In genomic region chr6:79399499-79399898, GRCh38 we compare ENCODE assay signal across 1 cellular context.
TF ChIP-seq lines count a peak whose summit lies in the region.

No MANE protein-coding gene starts in this region.

TF ChIP-seq in HepG2, 621 proteins besides CTCF, POLR2A, EP300 and RAD21 (continued from another document and continues in another):
- no peak for TF ChIP-seq ZNF260 (CRISPR knock-in tag; IDR thresholded peaks at IDR 0.05; ENCODE audit: borderline replicate concordance, low read depth)
- TF ChIP-seq SYNCRIP (IDR thresholded peaks at IDR 0.05; ENCODE audit: insufficient read depth, low read depth, low read length): no peak
- no peak for TF ChIP-seq ZNF121 (CRISPR knock-in tag; IDR thresholded peaks at IDR 0.05)
- no peak for TF ChIP-seq ZBTB7A (CRISPR knock-in tag; IDR thresholded peaks at IDR 0.05)
- TF ChIP-seq, protein P1, sequence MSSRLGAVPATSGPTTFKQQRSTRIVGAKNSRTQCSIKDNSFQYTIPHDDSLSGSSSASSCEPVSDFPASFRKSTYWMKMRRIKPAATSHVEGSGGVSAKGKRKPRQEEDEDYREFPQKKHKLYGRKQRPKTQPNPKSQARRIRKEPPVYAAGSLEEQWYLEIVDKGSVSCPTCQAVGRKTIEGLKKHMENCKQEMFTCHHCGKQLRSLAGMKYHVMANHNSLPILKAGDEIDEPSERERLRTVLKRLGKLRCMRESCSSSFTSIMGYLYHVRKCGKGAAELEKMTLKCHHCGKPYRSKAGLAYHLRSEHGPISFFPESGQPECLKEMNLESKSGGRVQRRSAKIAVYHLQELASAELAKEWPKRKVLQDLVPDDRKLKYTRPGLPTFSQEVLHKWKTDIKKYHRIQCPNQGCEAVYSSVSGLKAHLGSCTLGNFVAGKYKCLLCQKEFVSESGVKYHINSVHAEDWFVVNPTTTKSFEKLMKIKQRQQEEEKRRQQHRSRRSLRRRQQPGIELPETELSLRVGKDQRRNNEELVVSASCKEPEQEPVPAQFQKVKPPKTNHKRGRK (CRISPR knock-in tag; IDR thresholded peaks at IDR 0.05): no peak
- no peak for TF ChIP-seq SKI (IDR thresholded peaks at IDR 0.05; ENCODE audit: partially characterized antibody)
- TF ChIP-seq, protein P2, sequence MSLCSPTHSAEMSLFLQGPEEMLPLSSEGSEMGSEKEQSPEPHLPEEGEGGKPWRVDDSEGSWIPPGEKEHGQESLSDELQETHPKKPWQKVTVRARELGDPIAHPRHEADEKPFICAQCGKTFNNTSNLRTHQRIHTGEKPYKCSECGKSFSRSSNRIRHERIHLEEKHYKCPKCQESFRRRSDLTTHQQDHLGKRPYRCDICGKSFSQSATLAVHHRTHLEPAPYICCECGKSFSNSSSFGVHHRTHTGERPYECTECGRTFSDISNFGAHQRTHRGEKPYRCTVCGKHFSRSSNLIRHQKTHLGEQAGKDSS (CRISPR knock-in tag; IDR thresholded peaks at IDR 0.05; ENCODE audit: borderline replicate concordance, low read depth): no peak
- no peak for TF ChIP-seq MBNL3 (CRISPR knock-in tag; conservative IDR thresholded peaks at IDR 0.05)
- TF ChIP-seq ZNF567 (CRISPR knock-in tag; IDR thresholded peaks at IDR 0.05; ENCODE audit: borderline replicate concordance): no peak
- TF ChIP-seq, protein P3, sequence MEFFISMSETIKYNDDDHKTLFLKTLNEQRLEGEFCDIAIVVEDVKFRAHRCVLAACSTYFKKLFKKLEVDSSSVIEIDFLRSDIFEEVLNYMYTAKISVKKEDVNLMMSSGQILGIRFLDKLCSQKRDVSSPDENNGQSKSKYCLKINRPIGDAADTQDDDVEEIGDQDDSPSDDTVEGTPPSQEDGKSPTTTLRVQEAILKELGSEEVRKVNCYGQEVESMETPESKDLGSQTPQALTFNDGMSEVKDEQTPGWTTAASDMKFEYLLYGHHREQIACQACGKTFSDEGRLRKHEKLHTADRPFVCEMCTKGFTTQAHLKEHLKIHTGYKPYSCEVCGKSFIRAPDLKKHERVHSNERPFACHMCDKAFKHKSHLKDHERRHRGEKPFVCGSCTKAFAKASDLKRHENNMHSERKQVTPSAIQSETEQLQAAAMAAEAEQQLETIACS (CRISPR knock-in tag; IDR thresholded peaks at IDR 0.05): no peak
- TF ChIP-seq ZNF564 (CRISPR knock-in tag; IDR thresholded peaks at IDR 0.05): 0 out of 2 replicates have a peak, but pooled peaks have one; percentile 44
- TF ChIP-seq, protein P4, sequence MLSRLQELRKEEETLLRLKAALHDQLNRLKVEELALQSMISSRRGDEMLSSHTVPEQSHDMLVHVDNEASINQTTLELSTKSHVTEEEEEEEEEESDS (CRISPR knock-in tag; IDR thresholded peaks at IDR 0.05; ENCODE audit: borderline replicate concordance): no peak
- TF ChIP-seq ZKSCAN8 (CRISPR knock-in tag; IDR thresholded peaks at IDR 0.05; ENCODE audit: borderline replicate concordance): no peak
- no peak for TF ChIP-seq ADNP (CRISPR knock-in tag; IDR thresholded peaks at IDR 0.05)
- no peak for TF ChIP-seq ZSCAN30 (CRISPR knock-in tag; IDR thresholded peaks at IDR 0.05)
- TF ChIP-seq ZNF772 (CRISPR knock-in tag; IDR thresholded peaks at IDR 0.05): no peak
- peak; percentile 43; the same call in 1 of the 2 replicates for TF ChIP-seq MEIS1 (CRISPR knock-in tag; IDR thresholded peaks at IDR 0.05; ENCODE audit: borderline replicate concordance)
- no peak for TF ChIP-seq BORCS8-MEF2B (CRISPR knock-in tag; IDR thresholded peaks at IDR 0.05)
- TF ChIP-seq FOSL1 (CRISPR knock-in tag; IDR thresholded peaks at IDR 0.05; ENCODE audit: borderline replicate concordance): no peak
- no peak for TF ChIP-seq ZBTB42 (CRISPR knock-in tag; IDR thresholded peaks at IDR 0.05)
- no peak for TF ChIP-seq SP4 (CRISPR knock-in tag; IDR thresholded peaks at IDR 0.05)
- TF ChIP-seq, protein P5, sequence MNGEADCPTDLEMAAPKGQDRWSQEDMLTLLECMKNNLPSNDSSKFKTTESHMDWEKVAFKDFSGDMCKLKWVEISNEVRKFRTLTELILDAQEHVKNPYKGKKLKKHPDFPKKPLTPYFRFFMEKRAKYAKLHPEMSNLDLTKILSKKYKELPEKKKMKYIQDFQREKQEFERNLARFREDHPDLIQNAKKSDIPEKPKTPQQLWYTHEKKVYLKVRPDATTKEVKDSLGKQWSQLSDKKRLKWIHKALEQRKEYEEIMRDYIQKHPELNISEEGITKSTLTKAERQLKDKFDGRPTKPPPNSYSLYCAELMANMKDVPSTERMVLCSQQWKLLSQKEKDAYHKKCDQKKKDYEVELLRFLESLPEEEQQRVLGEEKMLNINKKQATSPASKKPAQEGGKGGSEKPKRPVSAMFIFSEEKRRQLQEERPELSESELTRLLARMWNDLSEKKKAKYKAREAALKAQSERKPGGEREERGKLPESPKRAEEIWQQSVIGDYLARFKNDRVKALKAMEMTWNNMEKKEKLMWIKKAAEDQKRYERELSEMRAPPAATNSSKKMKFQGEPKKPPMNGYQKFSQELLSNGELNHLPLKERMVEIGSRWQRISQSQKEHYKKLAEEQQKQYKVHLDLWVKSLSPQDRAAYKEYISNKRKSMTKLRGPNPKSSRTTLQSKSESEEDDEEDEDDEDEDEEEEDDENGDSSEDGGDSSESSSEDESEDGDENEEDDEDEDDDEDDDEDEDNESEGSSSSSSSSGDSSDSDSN (CRISPR knock-in tag; IDR thresholded peaks at IDR 0.05): no peak
- no peak for TF ChIP-seq MATR3 (CRISPR knock-in tag; IDR thresholded peaks at IDR 0.05)
- TF ChIP-seq, protein P6, sequence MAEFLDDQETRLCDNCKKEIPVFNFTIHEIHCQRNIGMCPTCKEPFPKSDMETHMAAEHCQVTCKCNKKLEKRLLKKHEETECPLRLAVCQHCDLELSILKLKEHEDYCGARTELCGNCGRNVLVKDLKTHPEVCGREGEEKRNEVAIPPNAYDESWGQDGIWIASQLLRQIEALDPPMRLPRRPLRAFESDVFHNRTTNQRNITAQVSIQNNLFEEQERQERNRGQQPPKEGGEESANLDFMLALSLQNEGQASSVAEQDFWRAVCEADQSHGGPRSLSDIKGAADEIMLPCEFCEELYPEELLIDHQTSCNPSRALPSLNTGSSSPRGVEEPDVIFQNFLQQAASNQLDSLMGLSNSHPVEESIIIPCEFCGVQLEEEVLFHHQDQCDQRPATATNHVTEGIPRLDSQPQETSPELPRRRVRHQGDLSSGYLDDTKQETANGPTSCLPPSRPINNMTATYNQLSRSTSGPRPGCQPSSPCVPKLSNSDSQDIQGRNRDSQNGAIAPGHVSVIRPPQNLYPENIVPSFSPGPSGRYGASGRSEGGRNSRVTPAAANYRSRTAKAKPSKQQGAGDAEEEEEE (CRISPR knock-in tag; IDR thresholded peaks at IDR 0.05; ENCODE audit: borderline replicate concordance): no peak
- TF ChIP-seq PHF21A (CRISPR knock-in tag; IDR thresholded peaks at IDR 0.05): no peak; the same call in 1 of the 2 replicates
- no peak for TF ChIP-seq ZNF891 (CRISPR knock-in tag; IDR thresholded peaks at IDR 0.05)
- TF ChIP-seq, protein P7, sequence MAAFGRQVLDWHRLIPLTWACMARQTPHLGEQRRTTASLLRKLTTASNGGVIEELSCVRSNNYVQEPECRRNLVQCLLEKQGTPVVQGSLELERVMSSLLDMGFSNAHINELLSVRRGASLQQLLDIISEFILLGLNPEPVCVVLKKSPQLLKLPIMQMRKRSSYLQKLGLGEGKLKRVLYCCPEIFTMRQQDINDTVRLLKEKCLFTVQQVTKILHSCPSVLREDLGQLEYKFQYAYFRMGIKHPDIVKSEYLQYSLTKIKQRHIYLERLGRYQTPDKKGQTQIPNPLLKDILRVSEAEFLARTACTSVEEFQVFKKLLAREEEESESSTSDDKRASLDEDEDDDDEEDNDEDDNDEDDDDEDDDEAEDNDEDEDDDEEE (CRISPR knock-in tag; IDR thresholded peaks at IDR 0.05): no peak
- TF ChIP-seq DNMT1 (CRISPR knock-in tag; IDR thresholded peaks at IDR 0.05): no peak
- TF ChIP-seq, protein P8, sequence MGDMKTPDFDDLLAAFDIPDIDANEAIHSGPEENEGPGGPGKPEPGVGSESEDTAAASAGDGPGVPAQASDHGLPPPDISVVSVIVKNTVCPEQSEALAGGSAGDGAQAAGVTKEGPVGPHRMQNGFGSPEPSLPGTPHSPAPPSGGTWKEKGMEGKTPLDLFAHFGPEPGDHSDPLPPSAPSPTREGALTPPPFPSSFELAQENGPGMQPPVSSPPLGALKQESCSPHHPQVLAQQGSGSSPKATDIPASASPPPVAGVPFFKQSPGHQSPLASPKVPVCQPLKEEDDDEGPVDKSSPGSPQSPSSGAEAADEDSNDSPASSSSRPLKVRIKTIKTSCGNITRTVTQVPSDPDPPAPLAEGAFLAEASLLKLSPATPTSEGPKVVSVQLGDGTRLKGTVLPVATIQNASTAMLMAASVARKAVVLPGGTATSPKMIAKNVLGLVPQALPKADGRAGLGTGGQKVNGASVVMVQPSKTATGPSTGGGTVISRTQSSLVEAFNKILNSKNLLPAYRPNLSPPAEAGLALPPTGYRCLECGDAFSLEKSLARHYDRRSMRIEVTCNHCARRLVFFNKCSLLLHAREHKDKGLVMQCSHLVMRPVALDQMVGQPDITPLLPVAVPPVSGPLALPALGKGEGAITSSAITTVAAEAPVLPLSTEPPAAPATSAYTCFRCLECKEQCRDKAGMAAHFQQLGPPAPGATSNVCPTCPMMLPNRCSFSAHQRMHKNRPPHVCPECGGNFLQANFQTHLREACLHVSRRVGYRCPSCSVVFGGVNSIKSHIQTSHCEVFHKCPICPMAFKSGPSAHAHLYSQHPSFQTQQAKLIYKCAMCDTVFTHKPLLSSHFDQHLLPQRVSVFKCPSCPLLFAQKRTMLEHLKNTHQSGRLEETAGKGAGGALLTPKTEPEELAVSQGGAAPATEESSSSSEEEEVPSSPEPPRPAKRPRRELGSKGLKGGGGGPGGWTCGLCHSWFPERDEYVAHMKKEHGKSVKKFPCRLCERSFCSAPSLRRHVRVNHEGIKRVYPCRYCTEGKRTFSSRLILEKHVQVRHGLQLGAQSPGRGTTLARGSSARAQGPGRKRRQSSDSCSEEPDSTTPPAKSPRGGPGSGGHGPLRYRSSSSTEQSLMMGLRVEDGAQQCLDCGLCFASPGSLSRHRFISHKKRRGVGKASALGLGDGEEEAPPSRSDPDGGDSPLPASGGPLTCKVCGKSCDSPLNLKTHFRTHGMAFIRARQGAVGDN (CRISPR knock-in tag; IDR thresholded peaks at IDR 0.05): no peak
- no peak for TF ChIP-seq ESRRA (CRISPR knock-in tag; IDR thresholded peaks at IDR 0.05; ENCODE audit: low read depth)
- TF ChIP-seq ZNF737 (CRISPR knock-in tag; IDR thresholded peaks at IDR 0.05; ENCODE audit: borderline replicate concordance): no peak
- TF ChIP-seq, protein P9, sequence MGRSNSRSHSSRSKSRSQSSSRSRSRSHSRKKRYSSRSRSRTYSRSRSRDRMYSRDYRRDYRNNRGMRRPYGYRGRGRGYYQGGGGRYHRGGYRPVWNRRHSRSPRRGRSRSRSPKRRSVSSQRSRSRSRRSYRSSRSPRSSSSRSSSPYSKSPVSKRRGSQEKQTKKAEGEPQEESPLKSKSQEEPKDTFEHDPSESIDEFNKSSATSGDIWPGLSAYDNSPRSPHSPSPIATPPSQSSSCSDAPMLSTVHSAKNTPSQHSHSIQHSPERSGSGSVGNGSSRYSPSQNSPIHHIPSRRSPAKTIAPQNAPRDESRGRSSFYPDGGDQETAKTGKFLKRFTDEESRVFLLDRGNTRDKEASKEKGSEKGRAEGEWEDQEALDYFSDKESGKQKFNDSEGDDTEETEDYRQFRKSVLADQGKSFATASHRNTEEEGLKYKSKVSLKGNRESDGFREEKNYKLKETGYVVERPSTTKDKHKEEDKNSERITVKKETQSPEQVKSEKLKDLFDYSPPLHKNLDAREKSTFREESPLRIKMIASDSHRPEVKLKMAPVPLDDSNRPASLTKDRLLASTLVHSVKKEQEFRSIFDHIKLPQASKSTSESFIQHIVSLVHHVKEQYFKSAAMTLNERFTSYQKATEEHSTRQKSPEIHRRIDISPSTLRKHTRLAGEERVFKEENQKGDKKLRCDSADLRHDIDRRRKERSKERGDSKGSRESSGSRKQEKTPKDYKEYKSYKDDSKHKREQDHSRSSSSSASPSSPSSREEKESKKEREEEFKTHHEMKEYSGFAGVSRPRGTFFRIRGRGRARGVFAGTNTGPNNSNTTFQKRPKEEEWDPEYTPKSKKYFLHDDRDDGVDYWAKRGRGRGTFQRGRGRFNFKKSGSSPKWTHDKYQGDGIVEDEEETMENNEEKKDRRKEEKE (IDR thresholded peaks at IDR 0.05): no peak
- no peak for TF ChIP-seq ZNF724P (CRISPR knock-in tag; IDR thresholded peaks at IDR 0.05; ENCODE audit: borderline replicate concordance)
- no peak for TF ChIP-seq JDP2 (CRISPR knock-in tag; IDR thresholded peaks at IDR 0.05; ENCODE audit: borderline replicate concordance)
- TF ChIP-seq ZNF251 (CRISPR knock-in tag; IDR thresholded peaks at IDR 0.05): no peak
- TF ChIP-seq HBP1 (CRISPR knock-in tag; IDR thresholded peaks at IDR 0.05; ENCODE audit: low read depth): no peak
- no peak for TF ChIP-seq ZNF33B (CRISPR knock-in tag; IDR thresholded peaks at IDR 0.05)
- peak; percentile 78 for TF ChIP-seq ZNF331 (CRISPR knock-in tag; IDR thresholded peaks at IDR 0.05)
- no peak for TF ChIP-seq E2F5 (CRISPR knock-in tag; conservative IDR thresholded peaks at IDR 0.05)
- TF ChIP-seq, protein P10, sequence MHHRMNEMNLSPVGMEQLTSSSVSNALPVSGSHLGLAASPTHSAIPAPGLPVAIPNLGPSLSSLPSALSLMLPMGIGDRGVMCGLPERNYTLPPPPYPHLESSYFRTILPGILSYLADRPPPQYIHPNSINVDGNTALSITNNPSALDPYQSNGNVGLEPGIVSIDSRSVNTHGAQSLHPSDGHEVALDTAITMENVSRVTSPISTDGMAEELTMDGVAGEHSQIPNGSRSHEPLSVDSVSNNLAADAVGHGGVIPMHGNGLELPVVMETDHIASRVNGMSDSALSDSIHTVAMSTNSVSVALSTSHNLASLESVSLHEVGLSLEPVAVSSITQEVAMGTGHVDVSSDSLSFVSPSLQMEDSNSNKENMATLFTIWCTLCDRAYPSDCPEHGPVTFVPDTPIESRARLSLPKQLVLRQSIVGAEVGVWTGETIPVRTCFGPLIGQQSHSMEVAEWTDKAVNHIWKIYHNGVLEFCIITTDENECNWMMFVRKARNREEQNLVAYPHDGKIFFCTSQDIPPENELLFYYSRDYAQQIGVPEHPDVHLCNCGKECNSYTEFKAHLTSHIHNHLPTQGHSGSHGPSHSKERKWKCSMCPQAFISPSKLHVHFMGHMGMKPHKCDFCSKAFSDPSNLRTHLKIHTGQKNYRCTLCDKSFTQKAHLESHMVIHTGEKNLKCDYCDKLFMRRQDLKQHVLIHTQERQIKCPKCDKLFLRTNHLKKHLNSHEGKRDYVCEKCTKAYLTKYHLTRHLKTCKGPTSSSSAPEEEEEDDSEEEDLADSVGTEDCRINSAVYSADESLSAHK (CRISPR knock-in tag; IDR thresholded peaks at IDR 0.05; ENCODE audit: borderline replicate concordance): no peak
- no peak for TF ChIP-seq ELF1 (CRISPR knock-in tag; IDR thresholded peaks at IDR 0.05)
- TF ChIP-seq NCOA5 (CRISPR knock-in tag; IDR thresholded peaks at IDR 0.05): no peak
